Comparison of ENCODE assay signal across 8 cellular contexts in the genomic region with DNA sequence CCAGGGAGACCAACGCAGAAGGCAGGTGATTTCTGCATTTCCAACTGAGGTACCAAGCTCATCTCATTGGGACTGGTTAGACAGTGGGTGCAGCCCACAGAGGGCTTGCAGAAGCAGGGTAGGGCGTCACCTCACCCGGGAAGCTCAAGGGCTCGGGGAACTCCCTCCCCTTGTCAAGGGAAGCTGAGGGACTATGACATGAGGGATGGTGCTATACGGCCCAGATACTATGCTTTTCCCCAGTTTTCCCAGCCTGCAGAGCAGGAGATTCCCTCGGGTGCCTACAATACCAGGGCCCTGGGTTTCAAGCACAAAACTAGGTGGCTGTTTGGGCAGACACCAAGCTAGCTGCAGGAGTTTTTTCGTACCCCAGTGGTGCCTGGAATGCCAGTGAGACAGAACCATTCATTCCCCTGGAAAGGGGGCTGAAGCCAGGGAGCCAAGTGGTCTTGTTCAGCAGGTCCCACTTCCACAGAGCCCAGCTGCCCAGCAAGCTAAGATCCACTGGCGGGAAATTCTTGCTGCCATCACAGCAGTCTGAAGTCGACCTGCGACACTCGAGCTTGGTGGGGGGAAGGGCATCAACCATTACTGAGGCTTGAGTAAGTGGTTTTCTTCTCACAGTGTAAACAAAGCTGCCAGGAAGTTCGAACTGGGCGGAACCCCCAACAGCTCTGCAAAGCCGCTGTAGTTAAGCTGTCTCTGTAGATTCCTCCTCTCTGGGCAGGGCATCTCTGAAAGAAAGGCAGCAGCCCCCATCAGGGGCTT.
A peak's percentile ranks its signal among the peaks of the same experiment; 100 is the strongest.
DNase-seq lines count a peak whose midpoint lies in the region; ATAC-seq, FAIRE-seq and TF ChIP-seq lines count a peak whose summit lies in the region.
"Not testable (repeated sequence)": the region's sequence is repeated elsewhere in the genome, so short reads cannot be mapped to it uniquely, and the experiment has no call there.

No MANE protein-coding gene starts in this region.

- H3K4me1 Mint-ChIP-seq in CD4-positive, CD25-positive, alpha-beta regulatory T cell = peaks cover 9 to 52% (median 34%) of the 10 kb centered on the region in 4 donors
- peaks cover 28% of the 10 kb centered on the region for H3K4me1 Mint-ChIP-seq in activated CD4-positive, alpha-beta T cell treated with anti-CD3 and anti-CD28 coated beads, Interleukin-2, amount 10 ng/mL, durations not matched to agents 7 days and 5 days

- peak overlapping the region; percentile 23 for H3K27ac ChIP-seq in CD4-positive, CD25-positive, alpha-beta regulatory T cell (ENCODE audit: insufficient read depth, low read length, poor library complexity, severe bottlenecking)
- H3K27ac ChIP-seq in HUES6 (ENCODE audit: low read depth, low read length); H1 (ENCODE audit: low read depth, low read length); left lung: not testable (repeated sequence)

- intact Hi-C loops in left lung (cut with DNase I) = not testable (repeated sequence)

- POLR2A ChIA-PET in activated CD4-positive, alpha-beta T cell treated with anti-CD3 and anti-CD28 coated beads, Interleukin-2, amount 10 ng/mL, durations not matched to agents 7 days and 5 days (lab: Charles Lee) = not testable (repeated sequence)
- POLR2A ChIA-PET in H1 (lab: Charles Lee; ENCODE audit: partially characterized antibody) = interaction anchor here (1.0 kb wide), 1 partner anchor 10 kb away, joined by 3 read pairs; no protein-coding TSS in a partner anchor

- peaks cover 0 to 42% (median 19%) of the 10 kb centered on the region in 7 donors for H3K9me3 Mint-ChIP-seq in CD4-positive, CD25-positive, alpha-beta regulatory T cell
- peaks cover 41% of the 10 kb centered on the region for H3K9me3 Mint-ChIP-seq in activated CD4-positive, alpha-beta T cell treated with anti-CD3 and anti-CD28 coated beads, Interleukin-2, amount 10 ng/mL, durations not matched to agents 7 days and 5 days

- H2BK15ac ChIP-seq in H1 (ENCODE audit: low read length) = not testable (repeated sequence)

- peak; percentile 90 to 96 for ATAC-seq in CD4-positive, CD25-positive, alpha-beta regulatory T cell (ENCODE audit: low read depth in 2 of 2)
- peak; percentile 74 for ATAC-seq in left lung

- CTCF ChIA-PET in activated CD4-positive, alpha-beta T cell treated with anti-CD3 and anti-CD28 coated beads, Interleukin-2, amount 10 ng/mL, durations not matched to agents 7 days and 5 days (lab: Charles Lee) = interaction anchor here (0.9 to 1.3 kb wide), 2 partner anchors 12 to 16 kb away, joined by 3 to 4 read pairs; no protein-coding TSS in a partner anchor
- CTCF ChIA-PET in H1 (lab: Charles Lee; ENCODE audit: partially characterized antibody) = interaction anchor here (0.6 to 1.7 kb wide), 7 partner anchors 13 to 613 kb away, joined by 3 to 5 read pairs (median 3); no protein-coding TSS in a partner anchor

- peaks cover 11 to 17% of the 10 kb centered on the region in 2 experiments for H3K9me3 ChIP-seq in CD4-positive, CD25-positive, alpha-beta regulatory T cell (ENCODE audit: control insufficient read depth in 2 of 2, low read length in 2 of 2)
- not testable (repeated sequence) for H3K9me3 ChIP-seq in HUES6 (ENCODE audit: control insufficient read depth, insufficient read depth, low read depth, low read length); NT2/D1 (ENCODE audit: insufficient read depth, low read length); H1 (ENCODE audit: insufficient read depth in 2 of 2, low read depth in 1 of 2, low read length in 1 of 2); left lung

- TF ChIP-seq EP300 in H1 (IDR thresholded peaks at IDR 0.05; ENCODE audit: borderline replicate concordance in 1 of 2, low read depth in 2 of 2, low read length in 2 of 2) = not testable (repeated sequence)

- H3K27me3 Mint-ChIP-seq in CD4-positive, CD25-positive, alpha-beta regulatory T cell = peaks cover 13% of the 10 kb centered on the region
- H3K27me3 Mint-ChIP-seq in activated CD4-positive, alpha-beta T cell treated with anti-CD3 and anti-CD28 coated beads, Interleukin-2, amount 10 ng/mL, durations not matched to agents 7 days and 5 days = not testable (repeated sequence)

- peak overlapping the region; percentile 2 for H3K4me3 ChIP-seq in CD4-positive, CD25-positive, alpha-beta regulatory T cell (ENCODE audit: low read depth, low read length)
- H3K4me3 ChIP-seq in HUES6 (ENCODE audit: low read depth, low read length) (peak overlapping the region; percentile 8; the same call in 1 of the 2 replicates), H1 (ENCODE audit: extremely low read depth in 1 of 4, insufficient read depth in 2 of 4, low read depth in 3 of 4, low read length in 4 of 4) (peak overlapping the region in 1 of 4 experiments; percentile 21; a peak in 1 of 8 replicates)
- H3K4me3 ChIP-seq in NT2/D1 (ENCODE audit: insufficient read length, low read depth); left lung: not testable (repeated sequence)

- peaks cover 30% of the 10 kb centered on the region for H3K4me1 ChIP-seq in CD4-positive, CD25-positive, alpha-beta regulatory T cell (ENCODE audit: control insufficient read depth, insufficient read depth, low read length, poor library complexity, severe bottlenecking)
- peaks cover 15% of the 10 kb centered on the region for H3K4me1 ChIP-seq in HUES6 (ENCODE audit: control insufficient read depth, insufficient read depth, low read length)
- H3K4me1 ChIP-seq in NT2/D1 (ENCODE audit: insufficient read depth, insufficient read length); H1 (replicated peaks in 1 of 4; ENCODE audit: control insufficient read depth in 3 of 4, insufficient read depth in 4 of 4, low read length in 3 of 4); left lung: not testable (repeated sequence)

- H3K27ac Mint-ChIP-seq in CD4-positive, CD25-positive, alpha-beta regulatory T cell = peak overlapping the region; percentile 54 to 93 (median 87)
- peak overlapping the region; percentile 84 for H3K27ac Mint-ChIP-seq in activated CD4-positive, alpha-beta T cell treated with anti-CD3 and anti-CD28 coated beads, Interleukin-2, amount 10 ng/mL, durations not matched to agents 7 days and 5 days

- not testable (repeated sequence) for H3K27me3 ChIP-seq in CD4-positive, CD25-positive, alpha-beta regulatory T cell (ENCODE audit: control insufficient read depth, insufficient read depth, low read length); HUES6 (ENCODE audit: control insufficient read depth, insufficient read depth, low read length); NT2/D1 (ENCODE audit: insufficient read depth, insufficient read length); H1 (replicated peaks in 1 of 4; ENCODE audit: control insufficient read depth in 3 of 4, extremely low read depth in 1 of 4, insufficient read depth in 3 of 4, low read length in 3 of 4); left lung

- not testable (repeated sequence) for TF ChIP-seq RAD21 in H1 (IDR thresholded peaks at IDR 0.05 in 1 of 2, conservative IDR thresholded peaks at IDR 0.05 in 1 of 2; ENCODE audit: low read depth in 2 of 2, low read length in 2 of 2)

- not testable (repeated sequence) for H3K79me1 ChIP-seq in H1 (ENCODE audit: low read depth, low read length)

- not testable (repeated sequence) for H3K36me3 ChIP-seq in CD4-positive, CD25-positive, alpha-beta regulatory T cell (ENCODE audit: control insufficient read depth, insufficient read depth, low read length); HUES6 (ENCODE audit: control insufficient read depth, insufficient read depth, low read length); NT2/D1 (ENCODE audit: insufficient read depth, insufficient read length, low read length); H1 (ENCODE audit: control insufficient read depth in 2 of 4, insufficient read depth in 4 of 4, low read length in 3 of 4); left lung

- H2BK12ac ChIP-seq in H1 (ENCODE audit: low read depth, low read length) = peak overlapping the region; percentile 92; the same call in 1 of the 2 replicates

- FAIRE-seq in H1 (lab: Jason Lieb, UNC) = not testable (repeated sequence)

- not testable (repeated sequence) for H3K23me2 ChIP-seq in H1 (ENCODE audit: low read depth, low read length)

- H3K4me2 ChIP-seq in H1 (ENCODE audit: insufficient read depth in 1 of 2, low read depth in 2 of 2, low read length in 2 of 2) = peak overlapping the region in 1 of 2 experiments; percentile 41; a peak in 3 of 4 replicates

- H3K79me2 ChIP-seq in H1 (ENCODE audit: control insufficient read depth in 1 of 2, insufficient read depth in 2 of 2, low read length in 2 of 2) = not testable (repeated sequence)

- H4K20me1 ChIP-seq in H1 (replicated peaks in 1 of 2; ENCODE audit: control insufficient read depth in 1 of 2, insufficient read depth in 2 of 2, low read length in 2 of 2) = not testable (repeated sequence)

- not testable (repeated sequence) for H3K9ac ChIP-seq in HUES6 (ENCODE audit: low read length); NT2/D1 (ENCODE audit: insufficient read length, low read depth); H1 (replicated peaks in 1 of 4; ENCODE audit: extremely low read depth in 1 of 4, low read depth in 3 of 4, low read length in 3 of 4)

- H2AFZ ChIP-seq in H1 (ENCODE audit: low read length) = peak overlapping the region; percentile 91

- H3K18ac ChIP-seq in H1 (ENCODE audit: extremely low read depth, low read length) = peak overlapping the region; percentile 60

- H3K14ac ChIP-seq in H1 (ENCODE audit: insufficient read length) = not testable (repeated sequence)

- peak overlapping the region in 3 of 4 donors; percentile 53 to 72 (median 61) for H3K4me3 Mint-ChIP-seq in CD4-positive, CD25-positive, alpha-beta regulatory T cell
- not testable (repeated sequence) for H3K4me3 Mint-ChIP-seq in activated CD4-positive, alpha-beta T cell treated with anti-CD3 and anti-CD28 coated beads, Interleukin-2, amount 10 ng/mL, durations not matched to agents 7 days and 5 days

- peak overlapping the region; percentile 51; the same call in 1 of the 2 replicates for H4K8ac ChIP-seq in H1 (ENCODE audit: extremely low read depth, insufficient read depth, low read length)

- H3K23ac ChIP-seq in H1 (ENCODE audit: insufficient read length) = not testable (repeated sequence)

- H3K4ac ChIP-seq in H1 (replicated peaks; ENCODE audit: insufficient read length, low read depth, low read length) = not testable (repeated sequence)

- TF ChIP-seq CTCF in H1 (IDR thresholded peaks at IDR 0.05; ENCODE audit: control extremely low read depth in 1 of 3, insufficient read depth in 1 of 3, low read depth in 1 of 3, low read length in 3 of 3); left lung (IDR thresholded peaks at IDR 0.05): not testable (repeated sequence)

- not testable (repeated sequence) for H2BK20ac ChIP-seq in H1 (ENCODE audit: low read length)

- H2BK120ac ChIP-seq in H1 (replicated peaks; ENCODE audit: low read depth, low read length) = peak overlapping the region; percentile 33

- peak; percentile 4 to 90 (median 71) for DNase-seq in CD4-positive, CD25-positive, alpha-beta regulatory T cell
- DNase-seq in NT2/D1 (ENCODE audit: low read depth, low spot score) (peak; percentile 47), H1 (ENCODE audit: low read depth in 1 of 2, low spot score in 2 of 2) (peak in 1 of 2 experiments; percentile 49), left lung (peak; percentile 34 to 59)
- DNase-seq in activated CD4-positive, alpha-beta T cell treated with anti-CD3 and anti-CD28 coated beads, Interleukin-2, amount 10 ng/mL, durations not matched to agents 7 days and 5 days = peak; percentile 61
- peak; percentile 3 for DNase-seq in activated naive CD4-positive, alpha-beta T cell treated with Interleukin-2 at 50 U/mL for 16 hours
- DNase-seq in stimulated activated CD4-positive, alpha-beta T cell treated with anti-CD3 and anti-CD28 coated beads, Interleukin-15, amount 100 ng/mL, for 24 hours = peak; percentile 10

- WGBS in H1 (ENCODE audit: extremely low coverage in 1 of 2, insufficient coverage in 1 of 2, insufficient read length in 1 of 2, insufficient replicate concordance in 2 of 2, low coverage in 1 of 2, low lambda C conversion rate in 2 of 2, missing lambda C conversion rate in 1 of 2), 2 experiments = 69% methylated on average over 14 of the region's 14 CpGs; no CpG with 5 or more reads in 1 of the 2 experiments

- H4K91ac ChIP-seq in H1 (replicated peaks; ENCODE audit: insufficient read length, low read length) = not testable (repeated sequence)

- TF ChIP-seq POLR2A in H1 (IDR thresholded peaks at IDR 0.05; ENCODE audit: control extremely low read depth in 1 of 2, low read depth in 2 of 2, low read length in 2 of 2) = not testable (repeated sequence)

- peaks cover 27% of the 10 kb centered on the region for H3K36me3 Mint-ChIP-seq in CD4-positive, CD25-positive, alpha-beta regulatory T cell
- peaks cover 33% of the 10 kb centered on the region for H3K36me3 Mint-ChIP-seq in activated CD4-positive, alpha-beta T cell treated with anti-CD3 and anti-CD28 coated beads, Interleukin-2, amount 10 ng/mL, durations not matched to agents 7 days and 5 days (ENCODE audit: low read depth)

- H2AK5ac ChIP-seq in H1 (ENCODE audit: low read depth, low read length) = not testable (repeated sequence)

- H4K5ac ChIP-seq in H1 (ENCODE audit: insufficient read length, low read depth, low read length) = not testable (repeated sequence)

- not testable (repeated sequence) for H3K56ac ChIP-seq in H1 (replicated peaks; ENCODE audit: insufficient read length, low read depth, low read length)

- H2BK5ac ChIP-seq in H1 (ENCODE audit: low read depth, low read length) = peak overlapping the region; percentile 60; the same call in 1 of the 2 replicates
